Comparison of ENCODE assay signal across 1 cellular context in genomic region chr22:30390974-30391691, GRCh38.
TF ChIP-seq lines count a peak whose summit lies in the region.

No MANE protein-coding gene starts in this region.

TF ChIP-seq in HepG2, 621 proteins besides CTCF, POLR2A, EP300 and RAD21 (continued from another document and continues in another):
- TF ChIP-seq, protein P1, sequence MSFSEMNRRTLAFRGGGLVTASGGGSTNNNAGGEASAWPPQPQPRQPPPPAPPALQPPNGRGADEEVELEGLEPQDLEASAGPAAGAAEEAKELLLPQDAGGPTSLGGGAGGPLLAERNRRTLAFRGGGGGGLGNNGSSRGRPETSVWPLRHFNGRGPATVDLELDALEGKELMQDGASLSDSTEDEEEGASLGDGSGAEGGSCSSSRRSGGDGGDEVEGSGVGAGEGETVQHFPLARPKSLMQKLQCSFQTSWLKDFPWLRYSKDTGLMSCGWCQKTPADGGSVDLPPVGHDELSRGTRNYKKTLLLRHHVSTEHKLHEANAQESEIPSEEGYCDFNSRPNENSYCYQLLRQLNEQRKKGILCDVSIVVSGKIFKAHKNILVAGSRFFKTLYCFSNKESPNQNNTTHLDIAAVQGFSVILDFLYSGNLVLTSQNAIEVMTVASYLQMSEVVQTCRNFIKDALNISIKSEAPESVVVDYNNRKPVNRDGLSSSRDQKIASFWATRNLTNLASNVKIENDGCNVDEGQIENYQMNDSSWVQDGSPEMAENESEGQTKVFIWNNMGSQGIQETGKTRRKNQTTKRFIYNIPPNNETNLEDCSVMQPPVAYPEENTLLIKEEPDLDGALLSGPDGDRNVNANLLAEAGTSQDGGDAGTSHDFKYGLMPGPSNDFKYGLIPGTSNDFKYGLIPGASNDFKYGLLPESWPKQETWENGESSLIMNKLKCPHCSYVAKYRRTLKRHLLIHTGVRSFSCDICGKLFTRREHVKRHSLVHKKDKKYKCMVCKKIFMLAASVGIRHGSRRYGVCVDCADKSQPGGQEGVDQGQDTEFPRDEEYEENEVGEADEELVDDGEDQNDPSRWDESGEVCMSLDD (CRISPR knock-in tag; IDR thresholded peaks at IDR 0.05; ENCODE audit: borderline replicate concordance) = no peak
- no peak for TF ChIP-seq ZNF512 (CRISPR knock-in tag; IDR thresholded peaks at IDR 0.05)
- TF ChIP-seq, protein P2, sequence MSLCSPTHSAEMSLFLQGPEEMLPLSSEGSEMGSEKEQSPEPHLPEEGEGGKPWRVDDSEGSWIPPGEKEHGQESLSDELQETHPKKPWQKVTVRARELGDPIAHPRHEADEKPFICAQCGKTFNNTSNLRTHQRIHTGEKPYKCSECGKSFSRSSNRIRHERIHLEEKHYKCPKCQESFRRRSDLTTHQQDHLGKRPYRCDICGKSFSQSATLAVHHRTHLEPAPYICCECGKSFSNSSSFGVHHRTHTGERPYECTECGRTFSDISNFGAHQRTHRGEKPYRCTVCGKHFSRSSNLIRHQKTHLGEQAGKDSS (CRISPR knock-in tag; IDR thresholded peaks at IDR 0.05; ENCODE audit: borderline replicate concordance, low read depth) = no peak
- no peak for TF ChIP-seq ZFAT (CRISPR knock-in tag; conservative IDR thresholded peaks at IDR 0.05)
- peak; percentile 63; the same call in 1 of the 2 replicates for TF ChIP-seq RCOR2 (CRISPR knock-in tag; IDR thresholded peaks at IDR 0.05)
- TF ChIP-seq, protein P3, sequence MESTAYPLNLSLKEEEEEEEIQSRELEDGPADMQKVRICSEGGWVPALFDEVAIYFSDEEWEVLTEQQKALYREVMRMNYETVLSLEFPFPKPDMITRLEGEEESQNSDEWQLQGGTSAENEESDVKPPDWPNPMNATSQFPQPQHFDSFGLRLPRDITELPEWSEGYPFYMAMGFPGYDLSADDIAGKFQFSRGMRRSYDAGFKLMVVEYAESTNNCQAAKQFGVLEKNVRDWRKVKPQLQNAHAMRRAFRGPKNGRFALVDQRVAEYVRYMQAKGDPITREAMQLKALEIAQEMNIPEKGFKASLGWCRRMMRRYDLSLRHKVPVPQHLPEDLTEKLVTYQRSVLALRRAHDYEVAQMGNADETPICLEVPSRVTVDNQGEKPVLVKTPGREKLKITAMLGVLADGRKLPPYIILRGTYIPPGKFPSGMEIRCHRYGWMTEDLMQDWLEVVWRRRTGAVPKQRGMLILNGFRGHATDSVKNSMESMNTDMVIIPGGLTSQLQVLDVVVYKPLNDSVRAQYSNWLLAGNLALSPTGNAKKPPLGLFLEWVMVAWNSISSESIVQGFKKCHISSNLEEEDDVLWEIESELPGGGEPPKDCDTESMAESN (CRISPR knock-in tag; conservative IDR thresholded peaks at IDR 0.05) = no peak
- TF ChIP-seq REL (CRISPR knock-in tag; conservative IDR thresholded peaks at IDR 0.05) = no peak
- TF ChIP-seq, protein P4, sequence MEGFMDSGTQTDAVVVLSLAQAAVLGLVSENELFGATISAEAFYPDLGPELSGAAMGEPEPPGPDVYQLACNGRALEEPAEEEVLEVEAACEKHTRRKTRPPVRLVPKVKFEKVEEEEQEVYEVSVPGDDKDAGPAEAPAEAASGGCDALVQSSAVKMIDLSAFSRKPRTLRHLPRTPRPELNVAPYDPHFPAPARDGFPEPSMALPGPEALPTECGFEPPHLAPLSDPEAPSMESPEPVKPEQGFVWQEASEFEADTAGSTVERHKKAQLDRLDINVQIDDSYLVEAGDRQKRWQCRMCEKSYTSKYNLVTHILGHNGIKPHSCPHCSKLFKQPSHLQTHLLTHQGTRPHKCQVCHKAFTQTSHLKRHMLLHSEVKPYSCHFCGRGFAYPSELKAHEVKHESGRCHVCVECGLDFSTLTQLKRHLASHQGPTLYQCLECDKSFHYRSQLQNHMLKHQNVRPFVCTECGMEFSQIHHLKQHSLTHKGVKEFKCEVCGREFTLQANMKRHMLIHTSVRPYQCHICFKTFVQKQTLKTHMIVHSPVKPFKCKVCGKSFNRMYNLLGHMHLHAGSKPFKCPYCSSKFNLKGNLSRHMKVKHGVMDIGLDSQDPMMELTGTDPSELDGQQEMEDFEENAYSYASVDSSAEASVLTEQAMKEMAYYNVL (CRISPR knock-in tag; IDR thresholded peaks at IDR 0.05; ENCODE audit: borderline replicate concordance) = no peak
- no peak for TF ChIP-seq HDAC6 (IDR thresholded peaks at IDR 0.05; ENCODE audit: low read depth, low read length)
- TF ChIP-seq ZNF777 (CRISPR knock-in tag; IDR thresholded peaks at IDR 0.05) = no peak
- TF ChIP-seq SOX6 (IDR thresholded peaks at IDR 0.05) = no peak
- TF ChIP-seq SOX6 (CRISPR knock-in tag; IDR thresholded peaks at IDR 0.05) = peak; percentile 70
- no peak for TF ChIP-seq MAZ (IDR thresholded peaks at IDR 0.05; ENCODE audit: borderline replicate concordance, low read depth, low read length)
- 0 out of 2 replicates have a peak, but pooled peaks have one; percentile 34 for TF ChIP-seq MAZ (CRISPR knock-in tag; IDR thresholded peaks at IDR 0.05; ENCODE audit: low read depth)
- no peak for TF ChIP-seq CREB3 (CRISPR knock-in tag; IDR thresholded peaks at IDR 0.05)
- no peak for TF ChIP-seq RFX1 (IDR thresholded peaks at IDR 0.05)
- TF ChIP-seq, protein P5, sequence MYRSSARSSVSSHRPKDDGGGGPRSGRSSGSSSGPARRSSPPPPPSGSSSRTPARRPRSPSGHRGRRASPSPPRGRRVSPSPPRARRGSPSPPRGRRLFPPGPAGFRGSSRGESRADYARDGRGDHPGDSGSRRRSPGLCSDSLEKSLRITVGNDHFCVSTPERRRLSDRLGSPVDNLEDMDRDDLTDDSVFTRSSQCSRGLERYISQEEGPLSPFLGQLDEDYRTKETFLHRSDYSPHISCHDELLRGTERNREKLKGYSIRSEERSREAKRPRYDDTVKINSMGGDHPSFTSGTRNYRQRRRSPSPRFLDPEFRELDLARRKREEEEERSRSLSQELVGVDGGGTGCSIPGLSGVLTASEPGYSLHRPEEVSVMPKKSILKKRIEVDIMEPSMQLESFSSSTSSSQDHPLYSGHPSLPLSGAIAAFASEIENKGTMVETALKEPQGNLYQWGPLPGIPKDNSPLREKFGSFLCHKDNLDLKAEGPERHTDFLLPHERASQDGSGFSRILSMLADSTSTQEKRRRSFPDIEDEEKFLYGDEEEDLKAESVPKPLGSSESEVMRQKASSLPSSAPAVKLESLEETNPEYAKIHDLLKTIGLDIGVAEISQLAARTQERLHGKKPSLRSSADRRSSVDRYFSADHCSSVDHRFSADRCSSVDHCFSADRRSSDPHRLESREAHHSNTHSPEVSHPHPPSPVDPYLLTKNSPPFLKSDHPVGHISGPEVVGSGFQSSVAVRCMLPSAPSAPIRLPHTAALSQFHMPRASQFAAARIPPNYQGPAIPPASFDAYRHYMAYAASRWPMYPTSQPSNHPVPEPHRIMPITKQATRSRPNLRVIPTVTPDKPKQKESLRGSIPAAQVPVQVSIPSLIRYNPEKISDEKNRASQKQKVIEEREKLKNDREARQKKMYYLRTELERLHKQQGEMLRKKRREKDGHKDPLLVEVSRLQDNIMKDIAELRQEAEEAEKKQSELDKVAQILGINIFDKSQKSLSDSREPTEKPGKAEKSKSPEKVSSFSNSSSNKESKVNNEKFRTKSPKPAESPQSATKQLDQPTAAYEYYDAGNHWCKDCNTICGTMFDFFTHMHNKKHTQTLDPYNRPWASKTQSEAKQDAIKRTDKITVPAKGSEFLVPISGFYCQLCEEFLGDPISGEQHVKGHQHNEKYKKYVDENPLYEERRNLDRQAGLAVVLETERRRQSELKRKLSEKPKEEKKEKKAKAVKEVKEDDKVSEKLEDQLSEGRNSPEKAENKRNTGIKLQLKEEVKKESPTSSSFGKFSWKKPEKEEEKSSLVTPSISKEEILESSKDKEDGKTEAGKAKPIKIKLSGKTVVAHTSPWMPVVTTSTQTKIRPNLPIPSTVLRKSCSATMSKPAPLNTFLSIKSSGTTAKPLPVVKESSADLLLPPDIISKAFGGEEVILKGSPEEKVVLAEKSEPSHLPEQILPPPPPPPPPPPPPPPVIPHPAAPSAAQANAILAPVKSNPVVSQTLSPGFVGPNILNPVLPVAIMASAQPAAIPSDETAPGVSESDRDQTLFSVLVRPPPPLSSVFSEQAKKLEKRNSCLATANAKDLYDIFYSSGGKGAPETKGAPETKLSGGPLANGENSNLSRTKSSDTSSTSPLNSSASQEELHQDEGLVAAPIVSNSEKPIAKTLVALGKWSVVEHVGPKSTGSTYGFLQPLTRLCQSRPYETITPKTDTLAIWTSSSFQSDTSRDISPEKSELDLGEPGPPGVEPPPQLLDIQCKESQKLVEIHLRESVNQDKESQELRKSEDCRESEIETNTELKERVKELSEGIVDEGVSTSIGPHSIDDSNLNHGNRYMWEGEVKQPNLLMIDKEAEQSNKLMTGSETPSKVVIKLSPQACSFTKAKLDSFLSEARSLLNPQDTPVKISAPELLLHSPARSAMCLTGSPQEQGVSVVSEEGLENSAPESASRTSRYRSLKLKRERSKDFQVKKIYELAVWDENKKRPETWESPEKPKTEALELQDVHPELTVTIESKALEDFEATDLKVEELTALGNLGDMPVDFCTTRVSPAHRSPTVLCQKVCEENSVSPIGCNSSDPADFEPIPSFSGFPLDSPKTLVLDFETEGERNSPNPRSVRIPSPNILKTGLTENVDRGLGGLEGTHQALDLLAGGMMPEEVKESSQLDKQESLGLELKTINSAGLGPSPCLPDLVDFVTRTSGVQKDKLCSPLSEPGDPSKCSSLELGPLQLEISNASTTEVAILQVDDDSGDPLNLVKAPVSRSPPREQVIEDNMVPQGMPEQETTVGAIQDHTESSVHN (CRISPR knock-in tag; IDR thresholded peaks at IDR 0.05) = no peak
- TF ChIP-seq CCAR2 (optimal IDR thresholded peaks at IDR 0.05; ENCODE audit: low read depth, low read length) = no peak
- TF ChIP-seq NFYB (CRISPR knock-in tag; IDR thresholded peaks at IDR 0.05) = no peak
- TF ChIP-seq RELA (CRISPR knock-in tag; IDR thresholded peaks at IDR 0.05) = no peak
- no peak for TF ChIP-seq ZNF770 (CRISPR knock-in tag; IDR thresholded peaks at IDR 0.05)
- TF ChIP-seq ZHX2 (IDR thresholded peaks at IDR 0.05; ENCODE audit: low read depth) = no peak
- TF ChIP-seq ZHX2 (CRISPR knock-in tag; IDR thresholded peaks at IDR 0.05; ENCODE audit: borderline replicate concordance) = no peak
- no peak for TF ChIP-seq FOXC1 (CRISPR knock-in tag; IDR thresholded peaks at IDR 0.05; ENCODE audit: borderline replicate concordance)
